In the genomic region with DNA sequence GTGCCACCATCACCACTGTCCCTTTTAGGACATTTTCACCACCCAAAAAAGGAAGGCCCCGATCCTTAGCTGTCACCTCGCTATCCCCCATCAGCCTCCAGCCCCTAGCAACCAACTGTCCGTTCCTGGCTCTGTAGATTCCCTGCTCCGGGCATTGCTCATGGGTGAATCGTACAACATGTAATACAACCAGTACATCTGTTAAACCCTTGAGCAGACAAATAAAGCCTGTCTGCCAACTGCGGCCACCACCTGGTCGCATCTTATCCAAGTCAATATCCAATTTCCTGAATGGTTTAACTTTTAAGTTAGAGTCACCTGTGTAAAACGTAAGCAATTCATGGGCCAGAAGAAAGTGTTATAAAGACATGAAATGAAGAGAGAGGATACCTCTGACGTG, we compare ENCODE assay signal across 23 cellular contexts.
DNase-seq lines count a peak whose midpoint lies in the region; ATAC-seq and TF ChIP-seq lines count a peak whose summit lies in the region.
"Had no signal": no experiment of that assay in that cellular context is flagged by ENCODE, and none has a peak within 500 bp of the region (broad histone marks: within the 10 kb centered on the region; RNA-seq: fewer than 3 reads in every experiment).

No MANE protein-coding gene starts in this region.

- H3K4me1 Mint-ChIP-seq in CD4-positive, alpha-beta memory T cell, result no peaks in the 10 kb centered on the region
- H3K4me1 Mint-ChIP-seq: CD8-positive, alpha-beta memory T cell had no signal

- no peak overlapping the region for H3K27ac Mint-ChIP-seq in CD4-positive, alpha-beta memory T cell

- CTCF ChIA-PET in CD4-positive, alpha-beta memory T cell (lab: Charles Lee; ENCODE audit: partially characterized antibody), result no interaction called here

- no peak for ATAC-seq in GM19023 (IDR thresholded peaks at IDR 0.05; ENCODE audit: unreplicated experiment)

- DNase-seq in NCI-H2196 (lab: John Stamatoyannopoulos, UW; ENCODE audit: unreplicated experiment) (peak; percentile 20), NCI-H510A (lab: John Stamatoyannopoulos, UW) (peak; percentile 34), WERI-Rb-1 (peak; percentile 46), mucosa of gallbladder (ENCODE audit: low spot score) (peak; percentile 16), anterior cingulate cortex (lab: John Stamatoyannopoulos, UW) (no peak), dedifferentiated amniotic fluid mesenchymal stem cell (ENCODE audit: extremely low spot score) (no peak)
- DNase-seq in CD4-positive, alpha-beta memory T cell, result no peak
- DNase-seq: C1 segment of cervical spinal cord, Calu3, GM23248, H7, NCI-H1048, NCI-H1436, NCI-H187, NCI-H2081 treated with DMSO at 0.1 percent for 48 hours, NCI-H2227 treated with DMSO at 0.1 percent for 48 hours, NCI-H526, OCI-M1, Peyer's patch, SIG-M5 had no signal

- H3K27me3 ChIP-seq in WERI-Rb-1 (ENCODE audit: insufficient read depth, low read depth, severe bottlenecking), result no peaks in the 10 kb centered on the region
- H3K27me3 ChIP-seq in CD4-positive, alpha-beta memory T cell (ENCODE audit: insufficient read depth, low read length), result no peaks in the 10 kb centered on the region
- H3K27me3 ChIP-seq: Peyer's patch had no signal

- peaks cover 41% of the 10 kb centered on the region for H3K36me3 ChIP-seq in WERI-Rb-1
- H3K36me3 ChIP-seq in CD4-positive, alpha-beta memory T cell (ENCODE audit: insufficient read depth, low read length), result no peaks in the 10 kb centered on the region
- H3K36me3 ChIP-seq: Peyer's patch had no signal

- H3K36me3 Mint-ChIP-seq in CD4-positive, alpha-beta memory T cell, result no peaks in the 10 kb centered on the region
- H3K36me3 Mint-ChIP-seq: CD8-positive, alpha-beta memory T cell had no signal

- TF ChIP-seq CTCF in WERI-Rb-1 (IDR thresholded peaks at IDR 0.05; ENCODE audit: low read depth, low read length), result no peak

- POLR2A ChIA-PET in CD4-positive, alpha-beta memory T cell (lab: Charles Lee; ENCODE audit: partially characterized antibody), result no interaction called here

- H3K4me3 Mint-ChIP-seq in CD4-positive, alpha-beta memory T cell, result no peak overlapping the region
- H3K4me3 Mint-ChIP-seq: CD8-positive, alpha-beta memory T cell had no signal

- peaks cover 0 to 1% of the 10 kb centered on the region in 2 donors for H3K27me3 Mint-ChIP-seq in CD4-positive, alpha-beta memory T cell

- no peak overlapping the region for H3K4me3 ChIP-seq in WERI-Rb-1 (ENCODE audit: low read depth, low read length)
- H3K4me3 ChIP-seq in CD4-positive, alpha-beta memory T cell (ENCODE audit: low read length in 2 of 2), result no peak overlapping the region
- H3K4me3 ChIP-seq: GM23248, Peyer's patch, SK-N-MC had no signal

- 0 out of 2 replicates have a peak overlapping the region, but pooled peaks have one; percentile 5 for H3K27ac ChIP-seq in WERI-Rb-1
- H3K27ac ChIP-seq in CD4-positive, alpha-beta memory T cell (ENCODE audit: low read depth, low read length), result no peak overlapping the region
- H3K27ac ChIP-seq: GM23248, Peyer's patch, SK-N-MC had no signal

- intact Hi-C loops in CD4-positive, alpha-beta memory T cell (cut with micrococcal nuclease), result no loop called here

- H3K9me3 Mint-ChIP-seq in CD4-positive, alpha-beta memory T cell, result peaks cover 0 to 6% (median under 1%) of the 10 kb centered on the region in 8 donors

- peaks cover 9% of the 10 kb centered on the region for H3K9me3 ChIP-seq in WERI-Rb-1 (ENCODE audit: severe bottlenecking)
- no peaks in the 10 kb centered on the region for H3K9me3 ChIP-seq in CD4-positive, alpha-beta memory T cell (ENCODE audit: control insufficient read depth in 1 of 2, low read length in 2 of 2)
- H3K9me3 ChIP-seq: Peyer's patch had no signal

- no peaks in the 10 kb centered on the region for H3K4me1 ChIP-seq in CD4-positive, alpha-beta memory T cell (ENCODE audit: insufficient read depth, low read length)
- H3K4me1 ChIP-seq: Peyer's patch had no signal

Comparison
In these comparisons a context has a peak if more than half of its experiments do, and no peak if none do; other contexts are left out.
1. DNase-seq: peak in NCI-H2196 (single experiment), NCI-H510A (single experiment), WERI-Rb-1 (single experiment) and mucosa of gallbladder (single experiment); none in anterior cingulate cortex (0 of 58), CD4-positive, alpha-beta memory T cell (0 of 5) and dedifferentiated amniotic fluid mesenchymal stem cell (single experiment).